Comparison of ENCODE assay signal across 8 cellular contexts in genomic region chr12:109879332-109880048, GRCh38. TPM values are rescaled to one million over a fixed set of nuclear protein-coding genes. Genes with fewer than 3 reads are reported as not detected.
DNase-seq lines count a peak whose midpoint lies in the region; ATAC-seq, FAIRE-seq and TF ChIP-seq lines count a peak whose summit lies in the region.

No MANE protein-coding gene starts in this region.

- CTCF ChIA-PET in mammary epithelial cell (lab: Charles Lee; ENCODE audit: low non-redundant PET) = no interaction called here

- H3K18ac ChIP-seq in mesendoderm (ENCODE audit: low read length) = no peak overlapping the region

- no peak overlapping the region for H2BK5ac ChIP-seq in mesendoderm (ENCODE audit: low read length)

- H3K27ac ChIP-seq in HUES64 (ENCODE audit: low read depth, low read length) = no peak overlapping the region
- H3K27ac ChIP-seq in mammary epithelial cell (ENCODE audit: insufficient read depth, low read depth, low read length) = peak overlapping the region; percentile 58
- no peak overlapping the region for H3K27ac ChIP-seq in mesendoderm (ENCODE audit: low read depth, low read length)

- H3K9me3 ChIP-seq in HUES64 (ENCODE audit: insufficient read depth, low read depth, low read length) (no peaks in the 10 kb centered on the region), mammary epithelial cell (replicated peaks; ENCODE audit: insufficient read depth, low read length) (no peaks in the 10 kb centered on the region)

- H4K20me1 ChIP-seq in mammary epithelial cell (ENCODE audit: insufficient read depth, low read length) = no peaks in the 10 kb centered on the region

- H2AK5ac ChIP-seq in mesendoderm (ENCODE audit: low read length) = peak overlapping the region; percentile 69

- H3K4me2 ChIP-seq in mammary epithelial cell (ENCODE audit: insufficient read depth, low read depth, low read length) (peak overlapping the region; percentile 73), mesendoderm (ENCODE audit: low read length) (peak overlapping the region; percentile 100)

- H3K36me3 ChIP-seq in HUES64 (ENCODE audit: insufficient read depth, low read length) (no peaks in the 10 kb centered on the region), mammary epithelial cell (ENCODE audit: insufficient read depth, low read length) (no peaks in the 10 kb centered on the region), mesendoderm (ENCODE audit: control insufficient read depth, insufficient read depth, low read length) (no peaks in the 10 kb centered on the region)

- DNase-seq in Ammon's horn (ENCODE audit: low spot score) (peak; percentile 56), mammary epithelial cell (peak; percentile 17), mesendoderm (peak; percentile 37), urothelium cell line (ENCODE audit: low spot score) (peak; percentile 6), NCI-H345 (lab: John Stamatoyannopoulos, UW) (no peak)
- DNase-seq in activated CD4-positive, CD25-positive, alpha-beta regulatory T cell (lab: John Stamatoyannopoulos, UW) = no peak

- no peak overlapping the region for H4K5ac ChIP-seq in mesendoderm (ENCODE audit: low read length)

- H3K27me3 ChIP-seq in HUES64 (ENCODE audit: insufficient read depth, low read length) (peaks cover 6% of the 10 kb centered on the region), mammary epithelial cell (ENCODE audit: insufficient read depth, low read length) (no peaks in the 10 kb centered on the region), mesendoderm (ENCODE audit: insufficient read depth, low read length, poor library complexity) (no peaks in the 10 kb centered on the region)

- peak overlapping the region; percentile 96 for H3K4me3 ChIP-seq in HUES64 (ENCODE audit: low read length)
- peak overlapping the region; percentile 77 to 86 (median 83) for H3K4me3 ChIP-seq in mammary epithelial cell (replicated peaks in 1 of 3; ENCODE audit: insufficient read depth in 1 of 3, low read depth in 2 of 3, low read length in 3 of 3)
- H3K4me3 ChIP-seq in mesendoderm (ENCODE audit: low read length) = peak overlapping the region; percentile 73

- no peak overlapping the region for H4K8ac ChIP-seq in mesendoderm (ENCODE audit: low read depth, low read length)

- no peak for FAIRE-seq in urothelium cell line (lab: Jason Lieb, UNC)

- in situ Hi-C loops in mammary epithelial cell (cut with MboI; ENCODE audit: low sequenced_read_pairs in 2 of 2) = no loop called here

- H2BK120ac ChIP-seq in mesendoderm (ENCODE audit: low read depth, low read length) = no peak overlapping the region

- dilution Hi-C loops in mammary epithelial cell (cut with HindIII; ENCODE audit: low sequenced_read_pairs) = no loop called here

- WGBS in HUES64 = 7% methylated on average over 14 of the region's 14 CpGs
- 4% methylated on average over 11 of the region's 14 CpGs for WGBS in mammary epithelial cell (ENCODE audit: low coverage, missing lambda C conversion rate)
- no CpG with 5 or more reads among the region's 14 CpGs for WGBS in mesendoderm (ENCODE audit: extremely low coverage, insufficient coverage, low lambda C conversion rate)

- H3K4ac ChIP-seq in mesendoderm (ENCODE audit: low read depth, low read length) = no peak overlapping the region

- H2BK15ac ChIP-seq in mesendoderm (replicated peaks; ENCODE audit: low read depth) = no peak overlapping the region

- H3K4me1 ChIP-seq in HUES64 (ENCODE audit: insufficient read depth, low read length) (peaks cover 19% of the 10 kb centered on the region), mammary epithelial cell (ENCODE audit: insufficient read depth, low read length) (peaks cover 34% of the 10 kb centered on the region), mesendoderm (ENCODE audit: control insufficient read depth, low read depth, low read length) (peaks cover 20% of the 10 kb centered on the region)

- intact Hi-C loops in mammary epithelial cell (cut with micrococcal nuclease) = loop anchor here (1.0 to 5.0 kb wide), 7 partner anchors 15 to 282 kb away; partner anchors contain the start of genes ANKRD13A, GIT2 and TCHP

- no peak for ATAC-seq in HG03457 (IDR thresholded peaks at IDR 0.05; ENCODE audit: unreplicated experiment)

- H3K56ac ChIP-seq in mesendoderm (ENCODE audit: low read length) = peak overlapping the region; percentile 92

- peak overlapping the region; percentile 82 for H2AFZ ChIP-seq in mammary epithelial cell (ENCODE audit: low read depth, low read length)

- peaks cover 12% of the 10 kb centered on the region for H3K79me1 ChIP-seq in mesendoderm (ENCODE audit: low read length)

- no peak for TF ChIP-seq CTCF in mammary epithelial cell (conservative IDR thresholded peaks at IDR 0.05 in 1 of 2, IDR thresholded peaks at IDR 0.05 in 1 of 2; ENCODE audit: extremely low read depth in 1 of 2, insufficient read depth in 1 of 2, low read depth in 1 of 2, low read length in 2 of 2)

- peak overlapping the region; percentile 89 for H3K23ac ChIP-seq in mesendoderm (ENCODE audit: low read length)

- peak overlapping the region; percentile 77 for H3K9ac ChIP-seq in HUES64 (ENCODE audit: low read depth, low read length)
- H3K9ac ChIP-seq in mammary epithelial cell (ENCODE audit: insufficient read depth, low read length) = peak overlapping the region; percentile 87
- peak overlapping the region; percentile 73 for H3K9ac ChIP-seq in mesendoderm (ENCODE audit: low read length)

- BruUV-seq in mammary epithelial cell (replicated peaks; lab: Mats Ljungman, UMichigan) = TSS peak; percentile 31

- H3K79me2 ChIP-seq in mammary epithelial cell (ENCODE audit: insufficient read depth, low read length) (peaks cover 57% of the 10 kb centered on the region), mesendoderm (ENCODE audit: control insufficient read depth, insufficient read depth, low read length) (peaks cover 18% of the 10 kb centered on the region)

RNA-seq across cellular contexts. Expression of gene GLTP, which starts 0.9 kb away (rescaled TPM):
- polyA plus RNA-seq in HUES64 (2013, experiment 1 of 2) = 20.2 TPM
- 22.6 TPM for polyA plus RNA-seq in HUES64 (2013, experiment 2 of 2)
- 10 to 100 TPM; 60.2 to 63.8 TPM for total RNA-seq in mammary epithelial cell
- 63.0 TPM for polyA plus RNA-seq in mammary epithelial cell
- 65.7 TPM for polyA minus RNA-seq in mammary epithelial cell
- polyA plus RNA-seq in mesendoderm (2013, experiment 1 of 2) = 65.1 TPM
- polyA plus RNA-seq in mesendoderm (2013, experiment 2 of 2) = 63.6 TPM

RNA-seq across cellular contexts. Expression of gene TCHP, which starts 20.6 kb away (rescaled TPM):
- polyA plus RNA-seq in HUES64 (2013, experiment 1 of 2) = 10.7 TPM
- polyA plus RNA-seq in HUES64 (2013, experiment 2 of 2) = 13.9 TPM
- 10 to 100 TPM in 1 of 2 donors, 1 to 10 TPM in 1; 4.0 to 19.4 TPM for total RNA-seq in mammary epithelial cell
- polyA plus RNA-seq in mammary epithelial cell = 8.9 TPM
- 7.4 TPM for polyA minus RNA-seq in mammary epithelial cell
- polyA plus RNA-seq in mesendoderm (2013, experiment 1 of 2) = 19.5 TPM
- 19.1 TPM for polyA plus RNA-seq in mesendoderm (2013, experiment 2 of 2)

RNA-seq across cellular contexts. Expression of gene TRPV4, which starts 46.3 kb away (rescaled TPM):
- 1.7 TPM for polyA plus RNA-seq in HUES64 (2013, experiment 1 of 2)
- polyA plus RNA-seq in HUES64 (2013, experiment 2 of 2) = 2.3 TPM
- 1 to 10 TPM; 3.5 to 9.5 TPM for total RNA-seq in mammary epithelial cell
- 12.1 TPM for polyA plus RNA-seq in mammary epithelial cell
- 4.7 TPM for polyA minus RNA-seq in mammary epithelial cell
- polyA plus RNA-seq in mesendoderm (2013, experiment 1 of 2) = 1.2 TPM
- 1.2 TPM for polyA plus RNA-seq in mesendoderm (2013, experiment 2 of 2)

Comparison
In these comparisons a context has a peak if more than half of its experiments do, and no peak if none do; other contexts are left out.
1. DNase-seq: peak in Ammon's horn (single experiment), mammary epithelial cell (single experiment), mesendoderm (single experiment) and urothelium cell line (single experiment); none in activated CD4-positive, CD25-positive, alpha-beta regulatory T cell (0 of 4) and NCI-H345 (single experiment).
2. Peak in every context shown above with its lines, with median percentiles within 50 percentile points of each other: H3K4me3 ChIP-seq and H3K9ac ChIP-seq.